10 cellular contexts compared by ENCODE assay signal in the genomic region with DNA sequence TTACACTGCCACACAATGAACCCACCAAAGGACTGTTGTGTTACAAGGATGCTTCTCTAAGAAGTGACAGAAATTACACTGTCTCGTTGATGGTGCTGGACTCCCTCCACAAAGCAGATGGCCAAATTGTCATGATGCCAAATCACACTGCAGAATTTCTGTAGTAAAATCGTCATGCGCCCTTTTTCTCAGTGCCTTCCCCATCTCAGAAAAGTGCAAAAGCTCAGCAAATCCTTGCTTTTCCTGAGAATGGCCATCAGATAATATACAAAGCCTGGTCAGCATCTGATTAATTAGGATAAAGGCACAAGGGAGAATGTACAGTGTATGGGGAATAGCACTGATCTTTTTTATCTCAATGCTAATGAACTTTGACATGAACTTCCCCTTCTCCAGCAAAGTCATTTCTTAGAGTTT.
DNase-seq lines count a peak whose midpoint lies in the region; ATAC-seq lines count a peak whose summit lies in the region.
"Had no signal": no experiment of that assay in that cellular context is flagged by ENCODE, and none has a peak within 500 bp of the region (broad histone marks: within the 10 kb centered on the region; RNA-seq: fewer than 3 reads in every experiment).

No MANE protein-coding gene starts in this region.

- H3K9me3 Mint-ChIP-seq in stimulated activated memory B cell treated with anti-CD40 and anti-IgM and Interleukin-4, amounts not matched to agents 10 μg/mL and 1 μg/mL and 100 μg/mL, for 72 hours: no peaks in the 10 kb centered on the region

- H3K4me3 Mint-ChIP-seq in stimulated activated memory B cell treated with anti-CD40 and anti-IgM and Interleukin-4, amounts not matched to agents 10 μg/mL and 1 μg/mL and 100 μg/mL, for 72 hours: peak overlapping the region; percentile 74
- H3K4me3 Mint-ChIP-seq: GM23338, T-helper 17 cell had no signal

- DNase-seq in SHP77 (lab: John Stamatoyannopoulos, UW): peak; percentile 33 to 37
- no peak for DNase-seq in SHP77 treated with DMSO at 0.1 percent for 48 hours (lab: John Stamatoyannopoulos, UW)
- DNase-seq in NCI-H446 treated with DMSO at 0.1 percent for 48 hours (lab: John Stamatoyannopoulos, UW): peak; percentile 32
- DNase-seq in dermis blood vessel endothelial cell: peak; percentile 6
- DNase-seq in AML-193 (lab: John Stamatoyannopoulos, UW): no peak
- no peak for DNase-seq in foreskin melanocyte
- DNase-seq: T-helper 17 cell had no signal

- H3K27ac Mint-ChIP-seq in stimulated activated memory B cell treated with anti-CD40 and anti-IgM and Interleukin-4, amounts not matched to agents 10 μg/mL and 1 μg/mL and 100 μg/mL, for 72 hours: peak overlapping the region; percentile 56
- H3K27ac Mint-ChIP-seq: GM23338, T-helper 17 cell had no signal

- ATAC-seq in stimulated activated memory B cell treated with anti-CD40 and anti-IgM and Interleukin-4, amounts not matched to agents 10 μg/mL and 1 μg/mL and 100 μg/mL, for 72 hours: no peak
- no peak for ATAC-seq in HG03565 (IDR thresholded peaks at IDR 0.05; ENCODE audit: unreplicated experiment)
- ATAC-seq: GM23338 had no signal

- H3K36me3 Mint-ChIP-seq in stimulated activated memory B cell treated with anti-CD40 and anti-IgM and Interleukin-4, amounts not matched to agents 10 μg/mL and 1 μg/mL and 100 μg/mL, for 72 hours: no peaks in the 10 kb centered on the region

- no peaks in the 10 kb centered on the region for H3K27me3 Mint-ChIP-seq in stimulated activated memory B cell treated with anti-CD40 and anti-IgM and Interleukin-4, amounts not matched to agents 10 μg/mL and 1 μg/mL and 100 μg/mL, for 72 hours
- H3K27me3 Mint-ChIP-seq: T-helper 17 cell had no signal

- peaks cover 44% of the 10 kb centered on the region for H3K4me1 Mint-ChIP-seq in stimulated activated memory B cell treated with anti-CD40 and anti-IgM and Interleukin-4, amounts not matched to agents 10 μg/mL and 1 μg/mL and 100 μg/mL, for 72 hours
- H3K4me1 Mint-ChIP-seq: GM23338, T-helper 17 cell had no signal

Comparison
In these comparisons a context has a peak if more than half of its experiments do, and no peak if none do; other contexts are left out.
1. DNase-seq: peak in SHP77 (2 of 2), NCI-H446 treated with DMSO at 0.1 percent for 48 hours (single experiment) and dermis blood vessel endothelial cell (single experiment); none in SHP77 treated with DMSO at 0.1 percent for 48 hours (single experiment), AML-193 (0 of 2) and foreskin melanocyte (single experiment).